14 cellular contexts compared by ENCODE assay signal in genomic region chr17:79987890-79988162, GRCh38. TPM values are rescaled to one million over a fixed set of nuclear protein-coding genes. Genes with fewer than 3 reads are reported as not detected.
A peak's percentile ranks its signal among the peaks of the same experiment; 100 is the strongest.
DNase-seq lines count a peak whose midpoint lies in the region; ATAC-seq and TF ChIP-seq lines count a peak whose summit lies in the region.
"Had no signal": no experiment of that assay in that cellular context is flagged by ENCODE, and none has a peak within 500 bp of the region (broad histone marks: within the 10 kb centered on the region; RNA-seq: fewer than 3 reads in every experiment).

No MANE protein-coding gene starts in this region.

- H3K27ac ChIP-seq in lower lobe of right lung, result no peak overlapping the region
- H3K27ac ChIP-seq: foreskin keratinocyte had no signal

- peaks cover 27% of the 10 kb centered on the region for H3K4me1 ChIP-seq in lower lobe of right lung
- H3K4me1 ChIP-seq: foreskin keratinocyte had no signal

- H3K9me3 ChIP-seq in lower lobe of right lung, result no peaks in the 10 kb centered on the region

- H3K4me3 ChIP-seq in lower lobe of right lung, result no peak overlapping the region

- H3K27me3 Mint-ChIP-seq in HFFc6 (ENCODE audit: insufficient read depth), result no peaks in the 10 kb centered on the region; the same call in none of the 2 replicates
- H3K27me3 Mint-ChIP-seq in chondrocyte (ENCODE audit: low read depth), result no peaks in the 10 kb centered on the region
- H3K27me3 Mint-ChIP-seq in nephron progenitor cell (ENCODE audit: low read depth, poor library complexity), result peaks cover 2% of the 10 kb centered on the region
- no peaks in the 10 kb centered on the region for H3K27me3 Mint-ChIP-seq in stimulated activated naive CD8-positive, alpha-beta T cell treated with anti-CD3 and anti-CD28 coated beads, Interleukin-15, amount 100 ng/mL, for 72 hours

- DNase-seq in HFFc6 (no peak), chondrocyte (ENCODE audit: low spot score) (no peak), nephron progenitor cell (no peak), midbrain (lab: John Stamatoyannopoulos, UW) (no peak), lower lobe of right lung (no peak), C1 segment of cervical spinal cord (lab: John Stamatoyannopoulos, UW) (no peak)
- DNase-seq in stimulated activated naive CD8-positive, alpha-beta T cell treated with anti-CD3 and anti-CD28 coated beads, Interleukin-15, amount 100 ng/mL, for 72 hours, result no peak
- DNase-seq: activated CD4-positive, alpha-beta T cell treated with anti-CD3 and anti-CD28 coated beads for 1 hour; activated T-cell treated with anti-CD3 and anti-CD28 coated beads, Interleukin-2, amount 50 U/mL, for 4 hours; anterior cingulate cortex; foreskin keratinocyte; stimulated activated naive CD4-positive, alpha-beta T cell; SW 1271 had no signal

- no peaks in the 10 kb centered on the region for H3K36me3 ChIP-seq in lower lobe of right lung

- H3K27me3 ChIP-seq in lower lobe of right lung (ENCODE audit: low read depth), result no peaks in the 10 kb centered on the region
- H3K27me3 ChIP-seq: foreskin keratinocyte had no signal

- H3K36me3 Mint-ChIP-seq in HFFc6 (ENCODE audit: low read depth) (no peaks in the 10 kb centered on the region), chondrocyte (ENCODE audit: low read depth) (no peaks in the 10 kb centered on the region), nephron progenitor cell (ENCODE audit: low read depth) (peaks cover 3% of the 10 kb centered on the region)
- H3K36me3 Mint-ChIP-seq: IgD-negative memory B cell had no signal

- no peaks in the 10 kb centered on the region for H3K9me3 Mint-ChIP-seq in HFFc6
- no peaks in the 10 kb centered on the region for H3K9me3 Mint-ChIP-seq in chondrocyte (ENCODE audit: low read depth)
- H3K9me3 Mint-ChIP-seq in nephron progenitor cell, result no peaks in the 10 kb centered on the region
- no peaks in the 10 kb centered on the region for H3K9me3 Mint-ChIP-seq in stimulated activated naive CD8-positive, alpha-beta T cell treated with anti-CD3 and anti-CD28 coated beads, Interleukin-15, amount 100 ng/mL, for 72 hours
- H3K9me3 Mint-ChIP-seq: activated T-cell treated with anti-CD3 and anti-CD28 coated beads, Interleukin-2, amount 50 U/mL, for 4 hours; IgD-negative memory B cell had no signal

- H3K4me3 Mint-ChIP-seq in HFFc6, result peak overlapping the region; percentile 81
- H3K4me3 Mint-ChIP-seq in chondrocyte (ENCODE audit: unreplicated experiment), result peak overlapping the region; percentile 54
- peak overlapping the region; percentile 21 for H3K4me3 Mint-ChIP-seq in nephron progenitor cell
- H3K4me3 Mint-ChIP-seq in stimulated activated naive CD8-positive, alpha-beta T cell treated with anti-CD3 and anti-CD28 coated beads, Interleukin-15, amount 100 ng/mL, for 72 hours, result no peak overlapping the region
- H3K4me3 Mint-ChIP-seq: activated T-cell treated with anti-CD3 and anti-CD28 coated beads, Interleukin-2, amount 50 U/mL, for 4 hours had no signal

- intact Hi-C loops in lower lobe of right lung (cut with DNase I), result no loop called here

- H3K4me1 Mint-ChIP-seq in HFFc6 (ENCODE audit: low read depth), result peaks cover 34% of the 10 kb centered on the region
- peaks cover 62% of the 10 kb centered on the region for H3K4me1 Mint-ChIP-seq in chondrocyte (ENCODE audit: low read depth)
- H3K4me1 Mint-ChIP-seq in nephron progenitor cell, result peaks cover 75% of the 10 kb centered on the region
- H3K4me1 Mint-ChIP-seq in stimulated activated naive CD8-positive, alpha-beta T cell treated with anti-CD3 and anti-CD28 coated beads, Interleukin-15, amount 100 ng/mL, for 72 hours, result peaks cover 43% of the 10 kb centered on the region

- H3K27ac Mint-ChIP-seq in HFFc6 (peak overlapping the region; percentile 87), chondrocyte (ENCODE audit: unreplicated experiment) (peak overlapping the region; percentile 94), nephron progenitor cell (no peak overlapping the region)
- no peak overlapping the region for H3K27ac Mint-ChIP-seq in stimulated activated naive CD8-positive, alpha-beta T cell treated with anti-CD3 and anti-CD28 coated beads, Interleukin-15, amount 100 ng/mL, for 72 hours
- H3K27ac Mint-ChIP-seq: IgD-negative memory B cell had no signal

- no peak for ATAC-seq in stimulated activated naive CD8-positive, alpha-beta T cell treated with anti-CD3 and anti-CD28 coated beads, Interleukin-15, amount 100 ng/mL, for 72 hours
- ATAC-seq in lower lobe of right lung, result no peak
- ATAC-seq: activated T-cell treated with anti-CD3 and anti-CD28 coated beads, Interleukin-2, amount 50 U/mL, for 4 hours; foreskin keratinocyte had no signal

- no peak for TF ChIP-seq CTCF in HFFc6 (IDR thresholded peaks at IDR 0.05)
- no peak for TF ChIP-seq CTCF in chondrocyte (IDR thresholded peaks at IDR 0.05)
- no peak for TF ChIP-seq CTCF in nephron progenitor cell (IDR thresholded peaks at IDR 0.05)
- no peak for TF ChIP-seq CTCF in lower lobe of right lung (IDR thresholded peaks at IDR 0.05)

RNA-seq across cellular contexts. Expression of gene TBC1D16, which starts 47.8 kb away (rescaled TPM):
- total RNA-seq in HFFc6 (2021; fragmentation: NEBNext Ultra II Directional; extraction: Animal tissue kit (Norgen Biotek cat#: 25700)), result 10 to 100 TPM; 15.1 to 25.5 (median 17.9) TPM
- total RNA-seq in chondrocyte, result 51.4 to 72.7 TPM (median 55.4 TPM) in 3 replicates
- total RNA-seq in lower lobe of right lung, result 24.7 TPM

RNA-seq across cellular contexts. Expression of gene CCDC40, which starts 48.6 kb away (rescaled TPM):
- total RNA-seq in HFFc6 (2021; fragmentation: NEBNext Ultra II Directional; extraction: Animal tissue kit (Norgen Biotek cat#: 25700)), result 1 to 10 TPM; 1.7 to 3.2 (median 2.1) TPM
- total RNA-seq in chondrocyte, result 5.8 to 11.8 TPM (median 6.5 TPM) in 3 replicates
- total RNA-seq in lower lobe of right lung, result 14.1 TPM

Comparison
In these comparisons a context has a peak if more than half of its experiments do, and no peak if none do; other contexts are left out.
1. H3K27ac Mint-ChIP-seq: peak in HFFc6 (single experiment) and chondrocyte (single experiment); none in nephron progenitor cell (single experiment) and stimulated activated naive CD8-positive, alpha-beta T cell treated with anti-CD3 and anti-CD28 coated beads, Interleukin-15, amount 100 ng/mL, for 72 hours (0 of 2).
2. H3K4me3 Mint-ChIP-seq: peak in HFFc6 (single experiment), chondrocyte (single experiment) and nephron progenitor cell (single experiment); none in stimulated activated naive CD8-positive, alpha-beta T cell treated with anti-CD3 and anti-CD28 coated beads, Interleukin-15, amount 100 ng/mL, for 72 hours (0 of 2).